Comparison of ENCODE assay signal across 9 cellular contexts in the genomic region with DNA sequence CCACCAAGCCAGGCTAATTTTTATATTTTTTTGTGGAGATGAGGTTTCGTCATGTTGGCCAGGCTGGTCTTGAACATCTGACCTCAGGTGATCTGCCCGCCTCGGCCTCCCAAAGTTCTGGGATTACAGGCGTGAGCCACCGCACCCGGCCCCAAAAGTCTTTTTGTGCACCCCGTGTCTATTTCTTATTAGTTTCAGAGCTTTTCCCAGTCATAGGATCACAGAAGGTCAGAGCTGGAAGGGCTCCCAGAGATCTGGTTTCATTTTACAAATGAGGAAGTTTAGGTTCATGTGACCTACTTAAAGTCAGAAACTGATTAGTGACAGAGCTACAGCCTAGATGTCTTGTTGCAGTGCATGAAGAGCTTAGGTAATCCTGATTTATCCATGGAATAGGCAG. TPM values are rescaled to one million over a fixed set of nuclear protein-coding genes. Genes with fewer than 3 reads are reported as not detected.
DNase-seq lines count a peak whose midpoint lies in the region; ATAC-seq and TF ChIP-seq lines count a peak whose summit lies in the region.
"Had no signal": no experiment of that assay in that cellular context is flagged by ENCODE, and none has a peak within 500 bp of the region (broad histone marks: within the 10 kb centered on the region; RNA-seq: fewer than 3 reads in every experiment).

No MANE protein-coding gene starts in this region.

- H3K36me3 Mint-ChIP-seq in naive B cell = peaks cover 0 to 4% of the 10 kb centered on the region in 2 donors

- no peak for TF ChIP-seq CTCF in AG10803 (conservative IDR thresholded peaks at IDR 0.05; ENCODE audit: low read length)

- no peaks in the 10 kb centered on the region for H3K27me3 Mint-ChIP-seq in naive B cell

- ATAC-seq in naive B cell (ENCODE audit: low read depth in 2 of 2) (no peak), GM18858 (IDR thresholded peaks at IDR 0.05; ENCODE audit: unreplicated experiment) (no peak)

- H3K9me3 Mint-ChIP-seq in naive B cell = no peaks in the 10 kb centered on the region

- peaks cover 48 to 55% (median 54%) of the 10 kb centered on the region in 3 donors for H3K4me1 Mint-ChIP-seq in naive B cell

- DNase-seq in AG10803 (ENCODE audit: low read depth) (peak; percentile 64), LHCN-M2 (ENCODE audit: low read depth) (peak; percentile 45), naive B cell (peak; percentile 46), foreskin melanocyte (no peak), NCI-H1417 (lab: John Stamatoyannopoulos, UW) (no peak)
- DNase-seq in stimulated activated naive CD4-positive, alpha-beta T cell (lab: John Stamatoyannopoulos, UW) = no peak

- H3K4me3 ChIP-seq in AG10803 (ENCODE audit: low read length) = no peak overlapping the region
- H3K4me3 ChIP-seq: SK-N-MC had no signal

- H3K27ac ChIP-seq in angular gyrus (ENCODE audit: low read depth, low read length) = peak overlapping the region; percentile 97
- H3K27ac ChIP-seq: SK-N-MC had no signal

- peak overlapping the region; percentile 83 to 93 (median 88) for H3K4me3 Mint-ChIP-seq in naive B cell

- peak overlapping the region; percentile 69 to 97 (median 90) for H3K27ac Mint-ChIP-seq in naive B cell

RNA-seq across cellular contexts. Expression of gene OGFRL1, which starts 1.6 kb away (rescaled TPM):
- total RNA-seq in LHCN-M2 (2014; rRNA removed) = 30.7 and 35.3 TPM in 2 replicates
- polyA plus RNA-seq in LHCN-M2 (2012) = 12.0 TPM
- 10 to 100 TPM in 4 of 6 donors, 1 to 10 TPM in 2; 9.4 to 17.0 (median 11.3) TPM for polyA plus RNA-seq in naive B cell (ENCODE audit: low read depth in 6 of 6)

Comparison
In these comparisons a context has a peak if more than half of its experiments do, and no peak if none do; other contexts are left out.
1. DNase-seq: peak in AG10803 (single experiment), LHCN-M2 (single experiment) and naive B cell (single experiment); none in stimulated activated naive CD4-positive, alpha-beta T cell (0 of 6), foreskin melanocyte (single experiment) and NCI-H1417 (0 of 3).